Comparison of ENCODE assay signal across 21 cellular contexts in the genomic region with DNA sequence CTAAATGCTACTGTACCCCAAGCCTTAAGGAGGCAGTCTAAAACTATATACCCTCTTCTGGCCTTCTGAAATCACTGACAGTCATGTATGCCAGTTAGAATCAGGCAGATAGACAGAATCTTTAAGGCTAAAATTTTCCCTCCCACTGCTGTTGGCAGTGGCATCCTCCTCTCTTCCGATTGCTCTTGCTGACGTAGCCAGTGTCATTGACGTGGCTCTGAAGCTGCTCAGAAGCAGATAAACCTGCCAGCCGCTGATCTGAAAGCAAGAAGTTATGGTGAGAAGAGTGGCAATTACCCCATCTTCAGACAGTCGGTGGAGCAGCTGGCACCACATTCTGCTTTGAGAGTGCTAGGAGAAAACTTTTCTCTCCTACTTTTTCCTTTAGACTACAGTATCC. TPM values are rescaled to one million over a fixed set of nuclear protein-coding genes. Genes with fewer than 3 reads are reported as not detected.
"Had no signal": no experiment of that assay in that cellular context is flagged by ENCODE, and none has a peak within 500 bp of the region (broad histone marks: within the 10 kb centered on the region; RNA-seq: fewer than 3 reads in every experiment).

No MANE protein-coding gene starts in this region.

- H3K27me3 ChIP-seq: right atrium auricular region, tibial artery had no signal

- H3K36me3 ChIP-seq: colonic mucosa, gastroesophageal sphincter, heart left ventricle, neural progenitor cell, right atrium auricular region, tibial artery had no signal

- H3K27ac ChIP-seq: colonic mucosa, gastroesophageal sphincter, heart left ventricle, neural progenitor cell, right atrium auricular region, tibial artery had no signal

- ATAC-seq: effector memory CD8-positive, alpha-beta T cell; gastroesophageal sphincter; heart left ventricle; left ventricle myocardium superior; naive thymus-derived CD8-positive, alpha-beta T cell had no signal

- H3K4me2 ChIP-seq: neural progenitor cell had no signal

- DNase-seq: activated B cell treated with CpG ODN at 0.5 μM for 24 hours; activated CD4-positive, alpha-beta T cell treated with anti-CD3 and anti-CD28 coated beads for 4 hours; activated CD4-positive, alpha-beta T cell treated with anti-CD3 and anti-CD28 coated beads, Interleukin-2, amount 50 U/mL, for 48 hours; activated CD8-positive, alpha-beta memory T cell treated with anti-CD3 and anti-CD28 coated beads, Interleukin-2, amount 50 U/mL, for 48 hours; activated naive CD4-positive, alpha-beta T cell treated with Interleukin-2 at 50 U/mL for 16 hours; activated naive CD8-positive, alpha-beta T cell treated with anti-CD3 and anti-CD28 coated beads for 36 hours; activated T-cell treated with anti-CD3 and anti-CD28 coated beads, Interleukin-2, amount 50 U/mL, for 48 hours; colonic mucosa; effector memory CD8-positive, alpha-beta T cell; heart left ventricle; left ventricle myocardium superior; naive thymus-derived CD8-positive, alpha-beta T cell; stimulated activated CD4-positive, alpha-beta T cell treated with anti-CD3 and anti-CD28 coated beads, Interleukin-12 subunit alpha, Interleukin-12 subunit beta, amount 100 ng/mL, for 4 hours; substantia nigra; tibial artery had no signal

- H3K4me1 ChIP-seq: colonic mucosa, neural progenitor cell had no signal

- H3K9me3 ChIP-seq: colonic mucosa, gastroesophageal sphincter, heart left ventricle, right atrium auricular region, tibial artery had no signal

- H3K4me3 ChIP-seq: colonic mucosa, gastroesophageal sphincter, heart left ventricle, neural progenitor cell, right atrium auricular region, tibial artery had no signal

- H2AFZ ChIP-seq: neural progenitor cell had no signal

RNA-seq across cellular contexts. Expression of gene RYR3, which starts 3.3 kb away (rescaled TPM):
- total RNA-seq: activated B cell treated with CpG ODN at 0.5 μM for 24 hours; activated CD8-positive, alpha-beta memory T cell treated with anti-CD3 and anti-CD28 coated beads for 36 hours; activated naive CD8-positive, alpha-beta T cell treated with anti-CD3 and anti-CD28 coated beads for 36 hours; endothelial cell of umbilical vein; naive thymus-derived CD8-positive, alpha-beta T cell; osteocyte had no signal
